17 cellular contexts compared by ENCODE assay signal in the genomic region with DNA sequence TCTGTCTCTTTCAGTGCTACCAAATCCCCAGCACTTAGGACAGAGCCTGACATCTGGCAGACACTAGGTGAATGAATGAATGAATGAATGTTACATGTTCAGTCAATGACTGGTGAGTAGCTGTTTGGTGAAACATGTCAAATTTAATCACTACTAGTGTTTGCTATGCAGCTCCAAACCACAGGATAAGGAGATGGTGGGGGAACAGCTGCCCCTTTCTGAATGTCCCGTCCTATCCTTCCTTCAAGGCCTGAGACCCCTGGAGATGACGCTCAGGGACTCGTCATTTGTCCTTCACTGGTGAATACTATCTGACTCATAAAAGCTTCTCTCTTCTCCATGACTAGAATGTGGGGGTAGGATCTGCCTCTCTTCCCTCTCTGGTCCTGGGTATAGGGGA.
DNase-seq lines count a peak whose midpoint lies in the region; ATAC-seq, FAIRE-seq and TF ChIP-seq lines count a peak whose summit lies in the region.
"Had no signal": no experiment of that assay in that cellular context is flagged by ENCODE, and none has a peak within 500 bp of the region (broad histone marks: within the 10 kb centered on the region; RNA-seq: fewer than 3 reads in every experiment).

No MANE protein-coding gene starts in this region.

- H3K4me1 Mint-ChIP-seq in activated CD4-positive, alpha-beta T cell treated with anti-CD3 and anti-CD28 coated beads for 36 hours = peaks cover 80% of the 10 kb centered on the region
- H3K4me1 Mint-ChIP-seq in activated CD4-positive, alpha-beta T cell treated with anti-CD3 and anti-CD28 coated beads, Interleukin-2, amount 10 ng/mL, durations not matched to agents 7 days and 5 days = peaks cover 54% of the 10 kb centered on the region

- H3K27me3 Mint-ChIP-seq in activated CD4-positive, alpha-beta T cell treated with anti-CD3 and anti-CD28 coated beads for 36 hours = no peaks in the 10 kb centered on the region
- H3K27me3 Mint-ChIP-seq in activated CD4-positive, alpha-beta T cell treated with anti-CD3 and anti-CD28 coated beads, Interleukin-2, amount 10 ng/mL, durations not matched to agents 7 days and 5 days = no peaks in the 10 kb centered on the region
- H3K27me3 Mint-ChIP-seq: CD8-positive, alpha-beta memory T cell; T-cell had no signal

- H3K36me3 ChIP-seq in osteoblast (ENCODE audit: insufficient read depth, low read length) (no peaks in the 10 kb centered on the region), gastrocnemius medialis (no peaks in the 10 kb centered on the region)
- H3K36me3 ChIP-seq: esophagus squamous epithelium, suprapubic skin had no signal

- H3K4me3 ChIP-seq in osteoblast (ENCODE audit: insufficient read depth, low read length) (no peak overlapping the region), gastrocnemius medialis (no peak overlapping the region)
- H3K4me3 ChIP-seq: esophagus squamous epithelium, hepatocyte, suprapubic skin had no signal

- TF ChIP-seq CTCF in osteoblast (IDR thresholded peaks at IDR 0.05; ENCODE audit: extremely low read depth, low read depth, low read length) = no peak
- TF ChIP-seq CTCF in gastrocnemius medialis (IDR thresholded peaks at IDR 0.05 in 4 of 5, conservative IDR thresholded peaks at IDR 0.05 in 1 of 5) = no peak
- TF ChIP-seq CTCF in GM13976 (IDR thresholded peaks at IDR 0.05; ENCODE audit: borderline replicate concordance, control extremely low read depth, extremely low read depth, insufficient read depth, missing control alignments) = no peak

- H3K4me3 Mint-ChIP-seq in activated CD4-positive, alpha-beta T cell treated with anti-CD3 and anti-CD28 coated beads for 36 hours = peak overlapping the region; percentile 6
- no peak overlapping the region for H3K4me3 Mint-ChIP-seq in activated CD4-positive, alpha-beta T cell treated with anti-CD3 and anti-CD28 coated beads, Interleukin-2, amount 10 ng/mL, durations not matched to agents 7 days and 5 days
- H3K4me3 Mint-ChIP-seq: CD8-positive, alpha-beta memory T cell; T-cell had no signal

- H2AFZ ChIP-seq in osteoblast (ENCODE audit: low read length) = peak overlapping the region; percentile 2
- H2AFZ ChIP-seq: hepatocyte had no signal

- H3K4me1 ChIP-seq in osteoblast (ENCODE audit: insufficient read depth, low read length) = peaks cover 44% of the 10 kb centered on the region
- peaks cover 13 to 21% of the 10 kb centered on the region in 2 donors for H3K4me1 ChIP-seq in gastrocnemius medialis

- H3K79me2 ChIP-seq in osteoblast (ENCODE audit: insufficient read depth, low read length) = no peaks in the 10 kb centered on the region
- H3K79me2 ChIP-seq: hepatocyte had no signal

- peak; percentile 38 for DNase-seq in activated CD4-positive, alpha-beta T cell treated with anti-CD3 and anti-CD28 coated beads for 36 hours
- no peak for DNase-seq in activated CD4-positive, alpha-beta T cell treated with anti-CD3 and anti-CD28 coated beads, Interleukin-2, amount 10 ng/mL, durations not matched to agents 7 days and 5 days
- DNase-seq in GM19239 (ENCODE audit: insufficient read length, low spot score) (no peak), osteoblast (ENCODE audit: insufficient read length, low spot score, missing footprints) (no peak), gastrocnemius medialis (no peak), GM13976 (ENCODE audit: low spot score) (no peak), pons (ENCODE audit: low spot score) (no peak)
- no peak for DNase-seq in activated naive CD4-positive, alpha-beta T cell treated with anti-CD3 and anti-CD28 coated beads, Interleukin-2, amount 50 U/mL, for 72 hours (ENCODE audit: low spot score in 2 of 2)
- DNase-seq: 8988T; CD8-positive, alpha-beta memory T cell; esophagus squamous epithelium; NCI-H2081; NCI-H69; T-cell had no signal

- CTCF ChIA-PET in activated CD4-positive, alpha-beta T cell treated with anti-CD3 and anti-CD28 coated beads for 36 hours (lab: Charles Lee) = interaction anchor here (1.1 kb wide), 2 partner anchors 47 to 70 kb away, joined by 3 read pairs; no protein-coding TSS in a partner anchor
- CTCF ChIA-PET in activated CD4-positive, alpha-beta T cell treated with anti-CD3 and anti-CD28 coated beads, Interleukin-2, amount 10 ng/mL, durations not matched to agents 7 days and 5 days (lab: Charles Lee) = interaction anchor here (0.8 to 1.4 kb wide), 4 partner anchors 14 to 227 kb away, joined by 3 to 4 read pairs (median 4); no protein-coding TSS in a partner anchor

- peak overlapping the region; percentile 91 for H3K27ac Mint-ChIP-seq in activated CD4-positive, alpha-beta T cell treated with anti-CD3 and anti-CD28 coated beads for 36 hours
- H3K27ac Mint-ChIP-seq in activated CD4-positive, alpha-beta T cell treated with anti-CD3 and anti-CD28 coated beads, Interleukin-2, amount 10 ng/mL, durations not matched to agents 7 days and 5 days = no peak overlapping the region
- peak overlapping the region; percentile 85 to 89 for H3K27ac Mint-ChIP-seq in activated naive CD4-positive, alpha-beta T cell treated with anti-CD3 and anti-CD28 coated beads, Interleukin-2, amount 50 U/mL, for 72 hours
- H3K27ac Mint-ChIP-seq: T-cell had no signal

- intact Hi-C loops in activated CD4-positive, alpha-beta T cell treated with anti-CD3 and anti-CD28 coated beads for 36 hours (cut with DNase I, micrococcal nuclease) = loop anchor here in 1 of 2 experiments (1.0 kb wide), 1 partner anchor 8 kb away; no protein-coding TSS in a partner anchor
- intact Hi-C loops in gastrocnemius medialis (cut with DNase I; ENCODE audit: low total_unique reads) = no loop called here

- peaks cover 4% of the 10 kb centered on the region for H3K36me3 Mint-ChIP-seq in activated CD4-positive, alpha-beta T cell treated with anti-CD3 and anti-CD28 coated beads for 36 hours (ENCODE audit: low read depth)
- H3K36me3 Mint-ChIP-seq in activated CD4-positive, alpha-beta T cell treated with anti-CD3 and anti-CD28 coated beads, Interleukin-2, amount 10 ng/mL, durations not matched to agents 7 days and 5 days (ENCODE audit: low read depth) = no peaks in the 10 kb centered on the region
- no peaks in the 10 kb centered on the region for H3K36me3 Mint-ChIP-seq in activated naive CD4-positive, alpha-beta T cell treated with anti-CD3 and anti-CD28 coated beads, Interleukin-2, amount 50 U/mL, for 72 hours
- H3K36me3 Mint-ChIP-seq: CD8-positive, alpha-beta memory T cell; T-cell had no signal

- peak; percentile 45 for FAIRE-seq in GM19239 (lab: Jason Lieb, UNC)

- H3K4me2 ChIP-seq in osteoblast (ENCODE audit: insufficient read depth, low read length) = peak overlapping the region; percentile 12
- H3K4me2 ChIP-seq: hepatocyte had no signal

- H3K27ac ChIP-seq in osteoblast (ENCODE audit: low read depth, low read length) = peak overlapping the region; percentile 72
- no peak overlapping the region for H3K27ac ChIP-seq in gastrocnemius medialis
- H3K27ac ChIP-seq: esophagus squamous epithelium, hepatocyte, suprapubic skin had no signal

- no peaks in the 10 kb centered on the region for H3K9me3 ChIP-seq in osteoblast (ENCODE audit: low read depth, low read length)
- H3K9me3 ChIP-seq in gastrocnemius medialis = no peaks in the 10 kb centered on the region
- H3K9me3 ChIP-seq: esophagus squamous epithelium, suprapubic skin had no signal

- H3K27me3 ChIP-seq in osteoblast (ENCODE audit: insufficient read depth, low read length) (no peaks in the 10 kb centered on the region), gastrocnemius medialis (no peaks in the 10 kb centered on the region)
- H3K27me3 ChIP-seq: esophagus squamous epithelium, hepatocyte, suprapubic skin had no signal

- POLR2A ChIA-PET in activated CD4-positive, alpha-beta T cell treated with anti-CD3 and anti-CD28 coated beads for 36 hours (lab: Charles Lee) = interaction anchor here (0.6 to 2.1 kb wide), 2 partner anchors 8 to 104 kb away, joined by 5 to 6 read pairs; no protein-coding TSS in a partner anchor
- POLR2A ChIA-PET in activated CD4-positive, alpha-beta T cell treated with anti-CD3 and anti-CD28 coated beads, Interleukin-2, amount 10 ng/mL, durations not matched to agents 7 days and 5 days (lab: Charles Lee) = no interaction called here

- in situ Hi-C loops in gastrocnemius medialis (cut with MboI; ENCODE audit: low sequenced_read_pairs in 4 of 4) (no loop called here), GM13976 (cut with MboI; ENCODE audit: low sequenced_read_pairs, unreplicated experiment) (no loop called here)

- no peaks in the 10 kb centered on the region for H3K9me3 Mint-ChIP-seq in activated CD4-positive, alpha-beta T cell treated with anti-CD3 and anti-CD28 coated beads for 36 hours (ENCODE audit: low read depth)
- no peaks in the 10 kb centered on the region for H3K9me3 Mint-ChIP-seq in activated CD4-positive, alpha-beta T cell treated with anti-CD3 and anti-CD28 coated beads, Interleukin-2, amount 10 ng/mL, durations not matched to agents 7 days and 5 days
- H3K9me3 Mint-ChIP-seq in activated naive CD4-positive, alpha-beta T cell treated with anti-CD3 and anti-CD28 coated beads, Interleukin-2, amount 50 U/mL, for 72 hours = no peaks in the 10 kb centered on the region
- H3K9me3 Mint-ChIP-seq: CD8-positive, alpha-beta memory T cell; T-cell had no signal

- H4K20me1 ChIP-seq in osteoblast (ENCODE audit: insufficient read depth, low read length) = no peaks in the 10 kb centered on the region

- no peak for TF ChIP-seq POLR2A in gastrocnemius medialis (IDR thresholded peaks at IDR 0.05)

- peak; percentile 7 for ATAC-seq in activated CD4-positive, alpha-beta T cell treated with anti-CD3 and anti-CD28 coated beads for 36 hours
- peak; percentile 7 to 10 for ATAC-seq in activated naive CD4-positive, alpha-beta T cell treated with anti-CD3 and anti-CD28 coated beads, Interleukin-2, amount 50 U/mL, for 72 hours
- ATAC-seq in gastrocnemius medialis = no peak
- ATAC-seq: activated CD4-positive, CD25-positive, alpha-beta regulatory T cell treated with anti-CD3 and anti-CD28 coated beads, Interleukin-2, amount 50 U/mL, for 24 hours; T-cell had no signal

Comparison
In these comparisons a context has a peak if more than half of its experiments do, and no peak if none do; other contexts are left out.
1. ATAC-seq: peak in activated CD4-positive, alpha-beta T cell treated with anti-CD3 and anti-CD28 coated beads for 36 hours (single experiment) and activated naive CD4-positive, alpha-beta T cell treated with anti-CD3 and anti-CD28 coated beads, Interleukin-2, amount 50 U/mL, for 72 hours (2 of 2); none in gastrocnemius medialis (0 of 2).